ENCODE assay signal across 17 cellular contexts in genomic region chr6:100230976-100231316, GRCh38.
DNase-seq lines count a peak whose midpoint lies in the region; ATAC-seq, FAIRE-seq and TF ChIP-seq lines count a peak whose summit lies in the region.
"Had no signal": no experiment of that assay in that cellular context is flagged by ENCODE, and none has a peak within 500 bp of the region (broad histone marks: within the 10 kb centered on the region; RNA-seq: fewer than 3 reads in every experiment).

No MANE protein-coding gene starts in this region.

- H3K9ac ChIP-seq in GM23248 = peak overlapping the region; percentile 43; the same call in 1 of the 2 replicates
- no peak overlapping the region for H3K9ac ChIP-seq in PC-3 (ENCODE audit: low read length)

- H3K9me3 Mint-ChIP-seq in osteocyte (ENCODE audit: unreplicated experiment) = no peaks in the 10 kb centered on the region
- H3K9me3 Mint-ChIP-seq: activated CD4-positive, alpha-beta T cell treated with anti-CD3 and anti-CD28 coated beads, Interleukin-2, amount 10 ng/mL, durations not matched to agents 7 days and 5 days had no signal

- H3K79me2 ChIP-seq in GM23248 (ENCODE audit: insufficient read depth) = no peaks in the 10 kb centered on the region
- H3K79me2 ChIP-seq in PC-3 (ENCODE audit: low read length) = no peaks in the 10 kb centered on the region

- H3K36me3 ChIP-seq in GM23248 (ENCODE audit: low read depth) (no peaks in the 10 kb centered on the region), PC-3 (ENCODE audit: low read depth, low read length) (no peaks in the 10 kb centered on the region)
- H3K36me3 ChIP-seq: heart left ventricle, upper lobe of left lung had no signal

- CTCF ChIA-PET in PC-3 (lab: Charles Lee) = no interaction called here

- H3F3A ChIP-seq in GM23248 (ENCODE audit: insufficient read depth) (peaks cover 25% of the 10 kb centered on the region), PC-3 (ENCODE audit: low read length, unreplicated experiment) (no peaks in the 10 kb centered on the region)

- no peak overlapping the region for H3K4me3 Mint-ChIP-seq in osteocyte (ENCODE audit: unreplicated experiment)
- H3K4me3 Mint-ChIP-seq: activated CD4-positive, alpha-beta T cell treated with anti-CD3 and anti-CD28 coated beads, Interleukin-2, amount 10 ng/mL, durations not matched to agents 7 days and 5 days had no signal

- H4K20me1 ChIP-seq in GM23248 (ENCODE audit: insufficient read depth) = no peaks in the 10 kb centered on the region
- H4K20me1 ChIP-seq in PC-3 (ENCODE audit: low read length) = no peaks in the 10 kb centered on the region

- POLR2A ChIA-PET in PC-3 (lab: Charles Lee; ENCODE audit: unreplicated experiment) = interaction anchor here (0.7 kb wide), 1 partner anchor 249 kb away, joined by 4 read pairs; no protein-coding TSS in a partner anchor

- FAIRE-seq in urothelium cell line (lab: Jason Lieb, UNC) = no peak

- 0% methylated on average over 1 of the region's 1 CpG for WGBS in GM23248 (ENCODE audit: low coverage in 1 of 2, low lambda C conversion rate in 2 of 2, missing lambda C conversion rate in 2 of 2), 2 experiments

- intact Hi-C loops in PC-3 (cut with micrococcal nuclease) = loop anchor here (5.0 to 10.0 kb wide), 2 partner anchors 114 to 244 kb away; no protein-coding TSS in a partner anchor

- DNase-seq in GM23248 (peak; percentile 72), PC-3 (peak; percentile 61), epithelial cell of prostate (ENCODE audit: low read depth, low spot score) (peak; percentile 54), osteocyte (ENCODE audit: extremely low spot score, unreplicated experiment) (no peak), urothelium cell line (ENCODE audit: low spot score) (no peak), NCI-H510A (lab: John Stamatoyannopoulos, UW) (no peak), NCI-H82 treated with DMSO at 0.1 percent for 48 hours (lab: John Stamatoyannopoulos, UW; ENCODE audit: unreplicated experiment) (no peak)
- DNase-seq: activated CD4-positive, alpha-beta T cell treated with anti-CD3 and anti-CD28 coated beads, Interleukin-2, amount 10 ng/mL, durations not matched to agents 7 days and 5 days; activated effector memory CD4-positive, alpha-beta T cell treated with Interleukin-2 at 50 U/mL for 16 hours; aorta; C1 segment of cervical spinal cord; heart left ventricle; naive B cell; NCI-H1694; NCI-H524 treated with DMSO at 0.1 percent for 48 hours; stimulated activated CD4-positive, alpha-beta T cell treated with anti-CD3 and anti-CD28 coated beads, Interleukin-2, amount 100 ng/mL, for 24 hours; upper lobe of left lung had no signal

- H3K4me2 ChIP-seq in GM23248 (ENCODE audit: unreplicated experiment) (peak overlapping the region; percentile 58), PC-3 (ENCODE audit: low read length) (no peak overlapping the region)

- H3K4me1 Mint-ChIP-seq in osteocyte (ENCODE audit: unreplicated experiment) = peaks cover 52% of the 10 kb centered on the region

- TF ChIP-seq CTCF in PC-3 (conservative IDR thresholded peaks at IDR 0.05; ENCODE audit: low read depth, low read length) (no peak), osteocyte (IDR thresholded peaks at IDR 0.05) (no peak)

- H3K4me1 ChIP-seq in GM23248 (ENCODE audit: insufficient read depth) = peaks cover 15% of the 10 kb centered on the region
- peaks cover 49% of the 10 kb centered on the region for H3K4me1 ChIP-seq in PC-3 (ENCODE audit: insufficient read depth, low read length)

- no peak for ATAC-seq in PC-3
- ATAC-seq: heart left ventricle had no signal

- no peaks in the 10 kb centered on the region for H3K27me3 Mint-ChIP-seq in osteocyte (ENCODE audit: unreplicated experiment)

- H3K27ac ChIP-seq in GM23248 (peak overlapping the region; percentile 49), PC-3 (ENCODE audit: low read length) (no peak overlapping the region), epithelial cell of prostate (peak overlapping the region; percentile 58)
- H3K27ac ChIP-seq: heart left ventricle, upper lobe of left lung had no signal

- no peaks in the 10 kb centered on the region for H3K36me3 Mint-ChIP-seq in osteocyte (ENCODE audit: unreplicated experiment)
- H3K36me3 Mint-ChIP-seq: naive B cell had no signal

- 0 out of 2 replicates have a peak overlapping the region, but pooled peaks have one; percentile 26 for H3K4me3 ChIP-seq in GM23248
- H3K4me3 ChIP-seq in PC-3 (ENCODE audit: low read length) = no peak overlapping the region
- H3K4me3 ChIP-seq: heart left ventricle, upper lobe of left lung had no signal

- no TSS peak for BruUV-seq in PC-3 (replicated peaks; lab: Mats Ljungman, UMichigan)

- peak overlapping the region; percentile 41 for H2AFZ ChIP-seq in GM23248
- no peak overlapping the region for H2AFZ ChIP-seq in PC-3 (ENCODE audit: low read length)

- peak overlapping the region; percentile 38 for H3K27ac Mint-ChIP-seq in osteocyte (ENCODE audit: unreplicated experiment)
- H3K27ac Mint-ChIP-seq: activated CD4-positive, alpha-beta T cell treated with anti-CD3 and anti-CD28 coated beads, Interleukin-2, amount 10 ng/mL, durations not matched to agents 7 days and 5 days had no signal

- H3K9me3 ChIP-seq in GM23248 (ENCODE audit: low read depth) (no peaks in the 10 kb centered on the region), PC-3 (ENCODE audit: low read length) (no peaks in the 10 kb centered on the region)
- H3K9me3 ChIP-seq: heart left ventricle, upper lobe of left lung had no signal

- in situ Hi-C loops in GM23248 (cut with MboI) = no loop called here

- H3K27me3 ChIP-seq in GM23248 (replicated peaks; ENCODE audit: insufficient read depth) = no peaks in the 10 kb centered on the region
- H3K27me3 ChIP-seq in PC-3 (ENCODE audit: low read length) = no peaks in the 10 kb centered on the region
- H3K27me3 ChIP-seq: upper lobe of left lung had no signal

- H3K9me2 ChIP-seq in GM23248 (ENCODE audit: insufficient read depth) (no peaks in the 10 kb centered on the region), PC-3 (replicated peaks; ENCODE audit: low read length) (no peaks in the 10 kb centered on the region)

Comparison
In these comparisons a context has a peak if more than half of its experiments do, and no peak if none do; other contexts are left out.
1. DNase-seq: peak in GM23248 (single experiment), PC-3 (single experiment) and epithelial cell of prostate (single experiment); none in osteocyte (single experiment), urothelium cell line (single experiment), NCI-H510A (single experiment) and NCI-H82 treated with DMSO at 0.1 percent for 48 hours (single experiment).